ENCODE assay signal across 1 cellular context in the genomic region with DNA sequence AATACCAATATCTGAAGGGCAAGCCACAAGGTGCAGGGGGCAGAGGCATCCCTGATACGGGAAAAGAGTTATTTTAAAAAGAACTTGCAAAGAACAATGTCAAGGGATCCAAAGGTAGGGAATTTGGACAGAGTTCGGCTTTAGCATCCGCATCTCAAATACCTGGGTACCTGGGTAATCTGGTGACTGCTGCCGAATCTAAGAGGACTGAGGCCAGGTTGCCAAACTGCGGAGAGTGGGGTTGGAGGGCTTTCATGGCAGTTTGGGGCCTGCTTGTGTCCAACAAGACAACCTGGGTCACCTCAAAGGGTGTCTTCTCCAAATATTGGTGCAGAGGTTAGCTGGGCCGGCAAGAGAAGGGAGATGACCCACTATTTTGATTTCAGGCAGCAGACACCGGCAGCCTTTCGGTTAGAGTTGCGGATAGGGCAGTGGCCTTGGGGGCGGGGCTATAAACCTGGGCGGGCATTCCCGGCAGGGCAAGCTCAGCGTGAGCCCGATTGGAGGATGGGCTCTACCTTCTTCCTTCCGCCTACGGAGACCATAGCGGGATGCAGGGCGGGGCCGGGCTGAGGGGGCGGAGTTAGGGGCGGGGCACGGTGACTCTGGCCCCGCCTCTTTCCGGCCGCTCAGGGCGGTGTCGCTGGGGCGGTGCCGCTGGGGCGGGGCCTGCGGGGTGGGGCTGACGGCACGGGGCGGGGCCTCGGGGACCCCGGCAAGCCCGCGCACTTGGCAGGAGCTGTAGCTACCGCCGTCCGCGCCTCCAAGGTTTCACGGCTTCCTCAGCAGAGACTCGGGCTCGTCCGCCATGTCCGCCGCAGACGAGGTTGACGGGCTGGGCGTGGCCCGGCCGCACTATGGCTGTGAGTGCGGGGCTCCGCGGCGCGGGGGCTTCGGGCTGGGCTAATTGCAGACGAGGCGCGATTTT.
TF ChIP-seq lines count a peak whose summit lies in the region.

Gene IQGAP1 (plus strand): TSS at position 709 of the 928 bp plus-strand sequence. CDS start 100 bp downstream, at position 809.

TF ChIP-seq in HepG2, 621 proteins besides CTCF, POLR2A, EP300 and RAD21 (continued from another document and continues in another):
- TF ChIP-seq ZNF318 (CRISPR knock-in tag; IDR thresholded peaks at IDR 0.05): no peak
- 0 out of 2 replicates have a peak, but pooled peaks have one; percentile 9 for TF ChIP-seq TFDP1 (CRISPR knock-in tag; IDR thresholded peaks at IDR 0.05; ENCODE audit: borderline replicate concordance)
- TF ChIP-seq ZSCAN31 (CRISPR knock-in tag; IDR thresholded peaks at IDR 0.05; ENCODE audit: low read depth): no peak
- no peak for TF ChIP-seq CERS6 (CRISPR knock-in tag; IDR thresholded peaks at IDR 0.05)
- TF ChIP-seq, protein P1, sequence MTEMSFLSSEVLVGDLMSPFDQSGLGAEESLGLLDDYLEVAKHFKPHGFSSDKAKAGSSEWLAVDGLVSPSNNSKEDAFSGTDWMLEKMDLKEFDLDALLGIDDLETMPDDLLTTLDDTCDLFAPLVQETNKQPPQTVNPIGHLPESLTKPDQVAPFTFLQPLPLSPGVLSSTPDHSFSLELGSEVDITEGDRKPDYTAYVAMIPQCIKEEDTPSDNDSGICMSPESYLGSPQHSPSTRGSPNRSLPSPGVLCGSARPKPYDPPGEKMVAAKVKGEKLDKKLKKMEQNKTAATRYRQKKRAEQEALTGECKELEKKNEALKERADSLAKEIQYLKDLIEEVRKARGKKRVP (CRISPR knock-in tag; IDR thresholded peaks at IDR 0.05): 0 out of 4 replicates have a peak, but pooled peaks of 1 of the 2 experiments have one; percentile 22
- TF ChIP-seq HDAC1 (CRISPR knock-in tag; IDR thresholded peaks at IDR 0.05): peak; percentile 60
- TF ChIP-seq NFE2 (CRISPR knock-in tag; IDR thresholded peaks at IDR 0.05): no peak
- TF ChIP-seq DNMT1 (CRISPR knock-in tag; IDR thresholded peaks at IDR 0.05): no peak
- TF ChIP-seq KLF16 (CRISPR knock-in tag; IDR thresholded peaks at IDR 0.05): no peak
- no peak for TF ChIP-seq SMARCE1 (IDR thresholded peaks at IDR 0.05; ENCODE audit: borderline replicate concordance)
- no peak for TF ChIP-seq ZNF354B (CRISPR knock-in tag; IDR thresholded peaks at IDR 0.05)
- TF ChIP-seq POGZ (CRISPR knock-in tag; IDR thresholded peaks at IDR 0.05): no peak
- no peak for TF ChIP-seq ZNF850 (CRISPR knock-in tag; conservative IDR thresholded peaks at IDR 0.05)
- TF ChIP-seq AGO2 (optimal IDR thresholded peaks at IDR 0.05; ENCODE audit: low read depth, low read length): no peak
- TF ChIP-seq E2F2 (CRISPR knock-in tag; IDR thresholded peaks at IDR 0.05; ENCODE audit: borderline replicate concordance): no peak
- no peak for TF ChIP-seq CEBPB (IDR thresholded peaks at IDR 0.05; ENCODE audit: borderline replicate concordance, low read depth, low read length)
- TF ChIP-seq PHF21A (CRISPR knock-in tag; IDR thresholded peaks at IDR 0.05): no peak
- no peak for TF ChIP-seq ZNF652 (CRISPR knock-in tag; IDR thresholded peaks at IDR 0.05; ENCODE audit: borderline replicate concordance, low read depth)
- TF ChIP-seq U2AF2 (IDR thresholded peaks at IDR 0.05; ENCODE audit: low read depth, low read length): no peak
- no peak for TF ChIP-seq HNRNPK (IDR thresholded peaks at IDR 0.05; ENCODE audit: low read depth, low read length, poor library complexity, severe bottlenecking)
- TF ChIP-seq PHF8 (CRISPR knock-in tag; IDR thresholded peaks at IDR 0.05): peak; percentile 82
- TF ChIP-seq ZNF589 (CRISPR knock-in tag; conservative IDR thresholded peaks at IDR 0.05): no peak
- no peak for TF ChIP-seq ZBTB44 (CRISPR knock-in tag; IDR thresholded peaks at IDR 0.05)
- TF ChIP-seq KMT2A (CRISPR knock-in tag; IDR thresholded peaks at IDR 0.05): 0 out of 2 replicates have a peak, but pooled peaks have one; percentile 12
- no peak for TF ChIP-seq NFATC3 (CRISPR knock-in tag; IDR thresholded peaks at IDR 0.05)
- no peak for TF ChIP-seq NR2C2 (CRISPR knock-in tag; IDR thresholded peaks at IDR 0.05; ENCODE audit: borderline replicate concordance)
- TF ChIP-seq, protein P2, sequence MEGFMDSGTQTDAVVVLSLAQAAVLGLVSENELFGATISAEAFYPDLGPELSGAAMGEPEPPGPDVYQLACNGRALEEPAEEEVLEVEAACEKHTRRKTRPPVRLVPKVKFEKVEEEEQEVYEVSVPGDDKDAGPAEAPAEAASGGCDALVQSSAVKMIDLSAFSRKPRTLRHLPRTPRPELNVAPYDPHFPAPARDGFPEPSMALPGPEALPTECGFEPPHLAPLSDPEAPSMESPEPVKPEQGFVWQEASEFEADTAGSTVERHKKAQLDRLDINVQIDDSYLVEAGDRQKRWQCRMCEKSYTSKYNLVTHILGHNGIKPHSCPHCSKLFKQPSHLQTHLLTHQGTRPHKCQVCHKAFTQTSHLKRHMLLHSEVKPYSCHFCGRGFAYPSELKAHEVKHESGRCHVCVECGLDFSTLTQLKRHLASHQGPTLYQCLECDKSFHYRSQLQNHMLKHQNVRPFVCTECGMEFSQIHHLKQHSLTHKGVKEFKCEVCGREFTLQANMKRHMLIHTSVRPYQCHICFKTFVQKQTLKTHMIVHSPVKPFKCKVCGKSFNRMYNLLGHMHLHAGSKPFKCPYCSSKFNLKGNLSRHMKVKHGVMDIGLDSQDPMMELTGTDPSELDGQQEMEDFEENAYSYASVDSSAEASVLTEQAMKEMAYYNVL (CRISPR knock-in tag; IDR thresholded peaks at IDR 0.05; ENCODE audit: borderline replicate concordance): no peak
- no peak for TF ChIP-seq ZNF749 (CRISPR knock-in tag; IDR thresholded peaks at IDR 0.05; ENCODE audit: borderline replicate concordance)
- TF ChIP-seq KLF9 (CRISPR knock-in tag; IDR thresholded peaks at IDR 0.05; ENCODE audit: low read depth): no peak
- TF ChIP-seq ZNF460 (CRISPR knock-in tag; IDR thresholded peaks at IDR 0.05; ENCODE audit: borderline replicate concordance): no peak
- TF ChIP-seq, protein P3, sequence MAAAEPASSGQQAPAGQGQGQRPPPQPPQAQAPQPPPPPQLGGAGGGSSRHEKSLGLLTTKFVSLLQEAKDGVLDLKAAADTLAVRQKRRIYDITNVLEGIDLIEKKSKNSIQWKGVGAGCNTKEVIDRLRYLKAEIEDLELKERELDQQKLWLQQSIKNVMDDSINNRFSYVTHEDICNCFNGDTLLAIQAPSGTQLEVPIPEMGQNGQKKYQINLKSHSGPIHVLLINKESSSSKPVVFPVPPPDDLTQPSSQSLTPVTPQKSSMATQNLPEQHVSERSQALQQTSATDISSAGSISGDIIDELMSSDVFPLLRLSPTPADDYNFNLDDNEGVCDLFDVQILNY (CRISPR knock-in tag; conservative IDR thresholded peaks at IDR 0.05): no peak; the same call in 1 of the 2 replicates
- no peak for TF ChIP-seq ZNF282 (IDR thresholded peaks at IDR 0.05; ENCODE audit: partially characterized antibody)
- no peak for TF ChIP-seq THYN1 (CRISPR knock-in tag; IDR thresholded peaks at IDR 0.05; ENCODE audit: borderline replicate concordance, low read depth)
- TF ChIP-seq ZNF619 (CRISPR knock-in tag; IDR thresholded peaks at IDR 0.05): no peak
- no peak for TF ChIP-seq NAIF1 (CRISPR knock-in tag; IDR thresholded peaks at IDR 0.05; ENCODE audit: borderline replicate concordance)
- no peak for TF ChIP-seq ZBTB37 (CRISPR knock-in tag; IDR thresholded peaks at IDR 0.05)
- no peak for TF ChIP-seq EZH2 (conservative IDR thresholded peaks at IDR 0.05; ENCODE audit: low read depth, low read length)
